Comparison of ENCODE assay signal across 10 cellular contexts in the genomic region with DNA sequence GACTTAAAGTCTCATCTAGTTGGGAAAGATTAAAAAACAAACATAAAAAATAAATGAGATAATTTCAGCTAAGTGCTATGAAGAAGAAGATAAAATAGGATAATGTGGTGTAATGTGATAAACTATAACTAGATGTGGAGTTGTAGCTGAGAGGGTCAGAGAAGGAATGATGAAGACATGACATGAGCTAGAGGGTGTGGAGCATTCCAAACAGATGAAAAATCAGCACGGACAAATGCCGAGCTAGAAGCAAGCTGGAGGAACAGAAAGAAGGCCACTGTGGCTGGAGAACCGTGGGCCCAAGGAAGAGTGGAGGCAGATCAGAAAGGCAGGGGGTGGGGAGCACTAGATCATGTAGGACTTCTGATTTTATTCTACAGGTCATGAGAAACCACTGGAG.
DNase-seq lines count a peak whose midpoint lies in the region; ATAC-seq and TF ChIP-seq lines count a peak whose summit lies in the region.
"Had no signal": no experiment of that assay in that cellular context is flagged by ENCODE, and none has a peak within 500 bp of the region (broad histone marks: within the 10 kb centered on the region; RNA-seq: fewer than 3 reads in every experiment).

No MANE protein-coding gene starts in this region.

- ATAC-seq in GM21576 (IDR thresholded peaks at IDR 0.05; ENCODE audit: unreplicated experiment) (no peak), HG03097 (IDR thresholded peaks at IDR 0.05; ENCODE audit: low FRiP score, unreplicated experiment) (no peak)

- H3K27ac Mint-ChIP-seq in progenitor cell of endocrine pancreas: peak overlapping the region; percentile 8

- H3K4me3 Mint-ChIP-seq in progenitor cell of endocrine pancreas (ENCODE audit: low read depth): no peak overlapping the region
- H3K4me3 Mint-ChIP-seq: IgD-negative memory B cell had no signal

- H3K27me3 Mint-ChIP-seq in progenitor cell of endocrine pancreas: no peaks in the 10 kb centered on the region
- H3K27me3 Mint-ChIP-seq: IgD-negative memory B cell had no signal

- H3K9me3 Mint-ChIP-seq in progenitor cell of endocrine pancreas (ENCODE audit: low read depth): no peaks in the 10 kb centered on the region
- H3K9me3 Mint-ChIP-seq: IgD-negative memory B cell had no signal

- no peak for TF ChIP-seq CTCF in progenitor cell of endocrine pancreas (IDR thresholded peaks at IDR 0.05; ENCODE audit: unreplicated experiment)

- H3K36me3 Mint-ChIP-seq in progenitor cell of endocrine pancreas (ENCODE audit: insufficient read depth): peaks cover 1% of the 10 kb centered on the region

- DNase-seq in GM04504 (ENCODE audit: low read depth) (peak; percentile 62), RPMI7951 (ENCODE audit: low read depth) (peak; percentile 79), fibroblast of gingiva (ENCODE audit: low read depth) (peak; percentile 66), progenitor cell of endocrine pancreas (ENCODE audit: low spot score, unreplicated experiment) (no peak), NCI-H774 (lab: John Stamatoyannopoulos, UW) (no peak), NCI-H1417 treated with DMSO at 0.1 percent for 48 hours (lab: John Stamatoyannopoulos, UW) (no peak)
- DNase-seq: activated T-cell treated with anti-CD3 and anti-CD28 coated beads, Interleukin-2, amount 50 U/mL, for 1 hour had no signal

- H3K4me1 Mint-ChIP-seq in progenitor cell of endocrine pancreas (ENCODE audit: low read depth): peaks cover 18% of the 10 kb centered on the region

Comparison
In these comparisons a context has a peak if more than half of its experiments do, and no peak if none do; other contexts are left out.
1. DNase-seq: peak in GM04504 (single experiment), RPMI7951 (single experiment) and fibroblast of gingiva (single experiment); none in progenitor cell of endocrine pancreas (single experiment), NCI-H774 (single experiment) and NCI-H1417 treated with DMSO at 0.1 percent for 48 hours (single experiment).